18 cellular contexts compared by ENCODE assay signal in the genomic region with DNA sequence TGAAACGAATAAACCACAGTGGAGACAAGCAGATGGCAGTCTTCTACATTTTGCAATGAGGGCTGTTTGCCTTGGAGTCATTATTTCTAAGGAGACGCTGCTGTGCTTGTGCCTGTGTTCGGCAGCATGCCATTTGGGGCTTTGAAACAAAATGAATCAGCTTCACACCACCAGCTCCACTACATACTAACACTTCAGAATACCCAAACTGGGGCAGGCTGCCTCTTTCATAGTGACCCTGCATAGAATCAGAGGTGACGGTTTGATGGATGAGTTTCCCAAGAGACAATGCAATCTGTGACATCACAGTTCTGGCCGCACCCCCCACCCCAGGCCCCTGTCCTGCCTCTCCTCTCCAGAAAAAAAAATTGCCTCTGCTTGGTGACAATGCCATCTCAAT. TPM values are rescaled to one million over a fixed set of nuclear protein-coding genes. Genes with fewer than 3 reads are reported as not detected.
DNase-seq lines count a peak whose midpoint lies in the region; TF ChIP-seq lines count a peak whose summit lies in the region.
"Had no signal": no experiment of that assay in that cellular context is flagged by ENCODE, and none has a peak within 500 bp of the region (broad histone marks: within the 10 kb centered on the region; RNA-seq: fewer than 3 reads in every experiment).

No MANE protein-coding gene starts in this region.

- H3K27ac ChIP-seq in sigmoid colon, result peak overlapping the region in 1 of 4 donors; percentile 32
- H3K27ac ChIP-seq: adrenal gland, Peyer's patch, upper lobe of right lung had no signal

- no peaks in the 10 kb centered on the region for H3K9me3 Mint-ChIP-seq in HFFc6
- H3K9me3 Mint-ChIP-seq in activated naive CD4-positive, alpha-beta T cell treated with anti-CD3 and anti-CD28 coated beads, Interleukin-2, amount 10 ng/mL, durations not matched to agents 7 days and 5 days, result no peaks in the 10 kb centered on the region
- H3K9me3 Mint-ChIP-seq: activated CD4-positive, alpha-beta T cell treated with anti-CD3 and anti-CD28 coated beads, Interleukin-2, amount 10 ng/mL, durations not matched to agents 24 days and 14 days; activated T-cell treated with anti-CD3 and anti-CD28 coated beads, Interleukin-2, amount 50 U/mL, for 4 hours; stimulated activated effector memory CD8-positive, alpha-beta T cell treated with anti-CD3 and anti-CD28 coated beads, Interleukin-12 subunit alpha, Interleukin-12 subunit beta, amount 100 ng/mL, for 72 hours had no signal

- H3K27me3 Mint-ChIP-seq in HFFc6 (ENCODE audit: insufficient read depth), result no peaks in the 10 kb centered on the region; the same call in 1 of the 2 replicates
- no peaks in the 10 kb centered on the region for H3K27me3 Mint-ChIP-seq in activated naive CD4-positive, alpha-beta T cell treated with anti-CD3 and anti-CD28 coated beads, Interleukin-2, amount 10 ng/mL, durations not matched to agents 7 days and 5 days
- H3K27me3 Mint-ChIP-seq: activated CD4-positive, alpha-beta T cell treated with anti-CD3 and anti-CD28 coated beads, Interleukin-2, amount 10 ng/mL, durations not matched to agents 24 days and 14 days had no signal

- no peak for TF ChIP-seq POLR2A in sigmoid colon (IDR thresholded peaks at IDR 0.05)

- no peaks in the 10 kb centered on the region for H3K36me3 ChIP-seq in sigmoid colon
- H3K36me3 ChIP-seq in H7 (replicated peaks; ENCODE audit: control insufficient read depth, insufficient read depth, low read length), result no peaks in the 10 kb centered on the region
- H3K36me3 ChIP-seq: adrenal gland, Peyer's patch, upper lobe of right lung had no signal

- CTCF ChIA-PET in activated naive CD4-positive, alpha-beta T cell treated with anti-CD3 and anti-CD28 coated beads, Interleukin-2, amount 10 ng/mL, durations not matched to agents 7 days and 5 days (lab: Charles Lee), result no interaction called here

- H3K27me3 ChIP-seq in sigmoid colon, result no peaks in the 10 kb centered on the region
- no peaks in the 10 kb centered on the region for H3K27me3 ChIP-seq in H7 (ENCODE audit: control insufficient read depth, insufficient read depth, low read length)
- H3K27me3 ChIP-seq: Peyer's patch, upper lobe of right lung had no signal

- intact Hi-C loops in sigmoid colon (cut with DNase I), result no loop called here

- no peak for TF ChIP-seq EP300 in sigmoid colon (IDR thresholded peaks at IDR 0.05)

- H3K9me3 ChIP-seq in sigmoid colon, result no peaks in the 10 kb centered on the region
- H3K9me3 ChIP-seq: adrenal gland, Peyer's patch, upper lobe of right lung had no signal

- TF ChIP-seq CTCF in sigmoid colon (IDR thresholded peaks at IDR 0.05), result no peak
- TF ChIP-seq CTCF in HFFc6 (IDR thresholded peaks at IDR 0.05), result no peak

- DNase-seq in NCI-H82 (lab: John Stamatoyannopoulos, UW), result peak; percentile 2
- no peak for DNase-seq in NCI-H82 treated with DMSO at 0.1 percent for 48 hours (lab: John Stamatoyannopoulos, UW; ENCODE audit: unreplicated experiment)
- peak; percentile 76 for DNase-seq in NCI-H2171 treated with DMSO at 0.1 percent for 48 hours (lab: John Stamatoyannopoulos, UW)
- DNase-seq in globus pallidus (ENCODE audit: low spot score), result peak; percentile 33
- peak; percentile 77 for DNase-seq in sigmoid colon
- DNase-seq in HFFc6, result no peak
- no peak for DNase-seq in activated naive CD4-positive, alpha-beta T cell treated with anti-CD3 and anti-CD28 coated beads, Interleukin-2, amount 10 ng/mL, durations not matched to agents 7 days and 5 days
- no peak for DNase-seq in H7
- DNase-seq: activated CD4-positive, alpha-beta T cell treated with anti-CD3 and anti-CD28 coated beads, Interleukin-2, amount 10 ng/mL, durations not matched to agents 24 days and 14 days; activated T-cell treated with anti-CD3 and anti-CD28 coated beads, Interleukin-2, amount 50 U/mL, for 4 hours; DMS53; Karpas-422; NCI-H345; Peyer's patch; stimulated activated CD4-positive, alpha-beta T cell treated with anti-CD3 and anti-CD28 coated beads, Interleukin-4, amount 100 ng/mL, for 24 hours; upper lobe of right lung had no signal

- no peak overlapping the region for H3K4me3 Mint-ChIP-seq in HFFc6
- no peak overlapping the region for H3K4me3 Mint-ChIP-seq in activated naive CD4-positive, alpha-beta T cell treated with anti-CD3 and anti-CD28 coated beads, Interleukin-2, amount 10 ng/mL, durations not matched to agents 7 days and 5 days
- H3K4me3 Mint-ChIP-seq: activated CD4-positive, alpha-beta T cell treated with anti-CD3 and anti-CD28 coated beads, Interleukin-2, amount 10 ng/mL, durations not matched to agents 24 days and 14 days; activated T-cell treated with anti-CD3 and anti-CD28 coated beads, Interleukin-2, amount 50 U/mL, for 4 hours; stimulated activated effector memory CD8-positive, alpha-beta T cell treated with anti-CD3 and anti-CD28 coated beads, Interleukin-12 subunit alpha, Interleukin-12 subunit beta, amount 100 ng/mL, for 72 hours had no signal

- peaks cover 0 to 9% (median 4%) of the 10 kb centered on the region in 4 donors for H3K4me1 ChIP-seq in sigmoid colon
- H3K4me1 ChIP-seq: adrenal gland, Peyer's patch, upper lobe of right lung had no signal

- no peaks in the 10 kb centered on the region for H3K4me1 Mint-ChIP-seq in HFFc6 (ENCODE audit: low read depth)
- H3K4me1 Mint-ChIP-seq in activated naive CD4-positive, alpha-beta T cell treated with anti-CD3 and anti-CD28 coated beads, Interleukin-2, amount 10 ng/mL, durations not matched to agents 7 days and 5 days, result no peaks in the 10 kb centered on the region
- H3K4me1 Mint-ChIP-seq: activated CD4-positive, alpha-beta T cell treated with anti-CD3 and anti-CD28 coated beads, Interleukin-2, amount 10 ng/mL, durations not matched to agents 24 days and 14 days; stimulated activated effector memory CD8-positive, alpha-beta T cell treated with anti-CD3 and anti-CD28 coated beads, Interleukin-12 subunit alpha, Interleukin-12 subunit beta, amount 100 ng/mL, for 72 hours had no signal

- no peak overlapping the region for H3K4me3 ChIP-seq in sigmoid colon
- no peak overlapping the region for H3K4me3 ChIP-seq in H7 (ENCODE audit: insufficient read depth, low read depth, low read length)
- H3K4me3 ChIP-seq: adrenal gland, Peyer's patch, upper lobe of right lung had no signal

- no peak overlapping the region for H3K27ac Mint-ChIP-seq in HFFc6
- H3K27ac Mint-ChIP-seq in activated naive CD4-positive, alpha-beta T cell treated with anti-CD3 and anti-CD28 coated beads, Interleukin-2, amount 10 ng/mL, durations not matched to agents 7 days and 5 days, result no peak overlapping the region
- H3K27ac Mint-ChIP-seq: activated CD4-positive, alpha-beta T cell treated with anti-CD3 and anti-CD28 coated beads, Interleukin-2, amount 10 ng/mL, durations not matched to agents 24 days and 14 days; stimulated activated effector memory CD8-positive, alpha-beta T cell treated with anti-CD3 and anti-CD28 coated beads, Interleukin-12 subunit alpha, Interleukin-12 subunit beta, amount 100 ng/mL, for 72 hours had no signal

- H3K36me3 Mint-ChIP-seq in HFFc6 (ENCODE audit: low read depth), result no peaks in the 10 kb centered on the region
- H3K36me3 Mint-ChIP-seq in activated naive CD4-positive, alpha-beta T cell treated with anti-CD3 and anti-CD28 coated beads, Interleukin-2, amount 10 ng/mL, durations not matched to agents 7 days and 5 days, result no peaks in the 10 kb centered on the region
- H3K36me3 Mint-ChIP-seq: stimulated activated effector memory CD8-positive, alpha-beta T cell treated with anti-CD3 and anti-CD28 coated beads, Interleukin-12 subunit alpha, Interleukin-12 subunit beta, amount 100 ng/mL, for 72 hours had no signal

- WGBS in sigmoid colon, 2 donors, result 79 to 84% methylated on average over 5 of the region's 5 CpGs

RNA-seq across cellular contexts. Expression of gene MID1, which starts 57.1 kb away (rescaled TPM):
- total RNA-seq in sigmoid colon, result 10 to 100 TPM; 34.6 to 77.5 (median 54.6) TPM
- polyA plus RNA-seq in sigmoid colon, result 1 to 10 TPM; 3.2 to 9.3 (median 3.6) TPM
- total RNA-seq in HFFc6 (2021; fragmentation: NEBNext Ultra II Directional; extraction: Animal tissue kit (Norgen Biotek cat#: 25700)), result 10 to 100 TPM; 17.9 to 21.8 (median 18.6) TPM
- 55.1 and 63.4 TPM in 2 replicates for total RNA-seq in H7 (2014; rRNA removed; shearing (Covaris generic))
- total RNA-seq: activated CD4-positive, alpha-beta T cell treated with anti-CD3 and anti-CD28 coated beads, Interleukin-2, amount 10 ng/mL, durations not matched to agents 24 days and 14 days had no signal

Comparison
In these comparisons a context has a peak if more than half of its experiments do, and no peak if none do; other contexts are left out.
1. DNase-seq: peak in NCI-H82 (single experiment), NCI-H2171 treated with DMSO at 0.1 percent for 48 hours (single experiment), globus pallidus (single experiment) and sigmoid colon (single experiment); none in NCI-H82 treated with DMSO at 0.1 percent for 48 hours (single experiment), HFFc6 (single experiment), activated naive CD4-positive, alpha-beta T cell treated with anti-CD3 and anti-CD28 coated beads, Interleukin-2, amount 10 ng/mL, durations not matched to agents 7 days and 5 days (single experiment) and H7 (single experiment).